ENCODE assay signal across 19 cellular contexts in the genomic region with DNA sequence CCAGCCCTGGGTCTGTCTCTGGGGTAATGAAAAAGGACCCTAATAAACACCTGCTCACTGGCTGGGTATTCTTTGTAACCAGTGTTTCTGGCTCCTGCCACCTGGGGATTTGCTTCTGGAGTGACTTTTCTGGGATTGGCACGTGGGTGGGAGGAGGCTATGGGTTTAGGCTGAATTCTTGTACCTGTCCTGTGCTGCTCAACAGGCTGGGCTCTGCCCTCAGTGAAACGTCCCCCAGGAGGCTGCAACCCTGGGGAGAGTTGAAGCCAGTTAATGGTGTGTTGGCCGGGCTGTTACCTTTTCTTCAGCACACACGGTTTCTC. TPM values are rescaled to one million over a fixed set of nuclear protein-coding genes. Genes with fewer than 3 reads are reported as not detected.
DNase-seq lines count a peak whose midpoint lies in the region; ATAC-seq and TF ChIP-seq lines count a peak whose summit lies in the region.
"Had no signal": no experiment of that assay in that cellular context is flagged by ENCODE, and none has a peak within 500 bp of the region (broad histone marks: within the 10 kb centered on the region; RNA-seq: fewer than 3 reads in every experiment).

No MANE protein-coding gene starts in this region.

- no peak overlapping the region for H2AFZ ChIP-seq in OCI-LY3 (ENCODE audit: low read depth, low read length)
- no peak overlapping the region for H2AFZ ChIP-seq in neuronal stem cell (ENCODE audit: low read length)
- H2AFZ ChIP-seq: GM23338 had no signal

- H2BK15ac ChIP-seq in neuronal stem cell (ENCODE audit: low read length) = no peak overlapping the region

- H3K4ac ChIP-seq in neuronal stem cell (ENCODE audit: low read length) = no peak overlapping the region

- H2BK120ac ChIP-seq in neuronal stem cell (ENCODE audit: low read depth, low read length) = no peak overlapping the region

- H3K36me3 Mint-ChIP-seq in CD8-positive, alpha-beta T cell = peaks cover 9% of the 10 kb centered on the region

- CTCF ChIA-PET in CD8-positive, alpha-beta T cell (lab: Charles Lee) = interaction anchor here (1.0 to 2.1 kb wide), 3 partner anchors 17 to 62 kb away, joined by 3 to 7 read pairs (median 3); no protein-coding TSS in a partner anchor

- no peak overlapping the region for H3K4me3 Mint-ChIP-seq in CD8-positive, alpha-beta T cell

- H3K18ac ChIP-seq in neuronal stem cell (ENCODE audit: low read length) = no peak overlapping the region

- H3K27ac Mint-ChIP-seq in CD8-positive, alpha-beta T cell = no peak overlapping the region
- H3K27ac Mint-ChIP-seq: GM23338, T-cell had no signal

- no peak overlapping the region for H3K27ac ChIP-seq in BLaER1 treated with 17β-estradiol and CSF1 and Interleukin-3, amounts not matched to agents 10 nM and 100 nM
- H3K27ac ChIP-seq in OCI-LY3 (ENCODE audit: low read length) (peak overlapping the region; percentile 17; the same call in 1 of the 2 replicates), neuronal stem cell (replicated peaks; ENCODE audit: low read length) (no peak overlapping the region)
- no peak overlapping the region for H3K27ac ChIP-seq in CD8-positive, alpha-beta T cell (ENCODE audit: low read depth, low read length)
- H3K27ac ChIP-seq: SK-N-MC had no signal

- H3K14ac ChIP-seq in neuronal stem cell (ENCODE audit: low read length) = no peak overlapping the region

- DNase-seq in NCI-H2107 treated with DMSO at 0.1 percent for 48 hours (lab: John Stamatoyannopoulos, UW; ENCODE audit: unreplicated experiment) = peak; percentile 94
- DNase-seq in NCI-H2107 (lab: John Stamatoyannopoulos, UW) = no peak
- DNase-seq in neuronal stem cell (ENCODE audit: low spot score) = no peak
- DNase-seq in NCI-H510A (lab: John Stamatoyannopoulos, UW) = no peak
- no peak for DNase-seq in CD8-positive, alpha-beta T cell
- DNase-seq in OCI-M2 (lab: John Stamatoyannopoulos, UW; ENCODE audit: unreplicated experiment) = no peak
- DNase-seq: 8988T, C1 segment of cervical spinal cord, DMS 273 treated with DMSO at 0.1 percent for 48 hours, EL, NCI-H1105, NCI-H1694, NCI-H446, NCI-H748 treated with DMSO at 0.1 percent for 48 hours had no signal

- H3K79me2 ChIP-seq in OCI-LY3 (ENCODE audit: low read length) = no peaks in the 10 kb centered on the region

- H3K4me3 ChIP-seq in BLaER1 treated with 17β-estradiol and CSF1 and Interleukin-3, amounts not matched to agents 10 nM and 100 nM = no peak overlapping the region
- H3K4me3 ChIP-seq in OCI-LY3 (ENCODE audit: low read length) (peak overlapping the region; percentile 26; the same call in 1 of the 2 replicates), neuronal stem cell (ENCODE audit: low read length in 2 of 2) (no peak overlapping the region)
- H3K4me3 ChIP-seq in CD8-positive, alpha-beta T cell (ENCODE audit: low read depth, low read length) = no peak overlapping the region
- H3K4me3 ChIP-seq: GM23338, SK-N-MC had no signal

- H3K23ac ChIP-seq in neuronal stem cell (ENCODE audit: low read depth, low read length, poor library complexity) = no peak overlapping the region

- no CpG with 5 or more reads among the region's 4 CpGs for WGBS in neuronal stem cell (ENCODE audit: extremely low coverage in 2 of 2, insufficient read length in 2 of 2, insufficient replicate concordance in 1 of 2), 2 donors

- peaks cover 2% of the 10 kb centered on the region for H3K79me1 ChIP-seq in neuronal stem cell (ENCODE audit: low read depth, low read length)

- H3K36me3 ChIP-seq in BLaER1 treated with 17β-estradiol and CSF1 and Interleukin-3, amounts not matched to agents 10 nM and 100 nM = peaks cover 0 to 30% (median 0%) of the 10 kb centered on the region in 11 experiments; a peak in 10 of 22 replicates
- no peaks in the 10 kb centered on the region for H3K36me3 ChIP-seq in OCI-LY3 (replicated peaks; ENCODE audit: low read depth, low read length)
- no peaks in the 10 kb centered on the region for H3K36me3 ChIP-seq in neuronal stem cell (replicated peaks in 1 of 2; ENCODE audit: control insufficient read depth in 2 of 2, insufficient read depth in 2 of 2, low read length in 2 of 2)
- no peaks in the 10 kb centered on the region for H3K36me3 ChIP-seq in CD8-positive, alpha-beta T cell (ENCODE audit: insufficient read depth, low read length)

- H3K4me2 ChIP-seq in BLaER1 treated with 17β-estradiol and CSF1 and Interleukin-3, amounts not matched to agents 10 nM and 100 nM = peak overlapping the region in 9 of 11 experiments; percentile 15 to 88 (median 72); a peak in 16 of 22 replicates
- H3K4me2 ChIP-seq in OCI-LY3 (ENCODE audit: low read length) (peak overlapping the region; percentile 48), neuronal stem cell (ENCODE audit: insufficient read depth, low read length, poor library complexity, severe bottlenecking) (no peak overlapping the region)
- H3K4me2 ChIP-seq: GM23338 had no signal

- intact Hi-C loops in CD8-positive, alpha-beta T cell (cut with DNase I, micrococcal nuclease) = loop anchor here (2.0 to 5.0 kb wide), 2 partner anchors 18 to 828 kb away; a partner anchor contains a TSS

- H2BK5ac ChIP-seq in neuronal stem cell (ENCODE audit: low read length) = no peak overlapping the region

- H3K9me3 ChIP-seq in BLaER1 treated with 17β-estradiol and CSF1 and Interleukin-3, amounts not matched to agents 10 nM and 100 nM (replicated peaks in 1 of 11) = no peaks in the 10 kb centered on the region
- no peaks in the 10 kb centered on the region for H3K9me3 ChIP-seq in OCI-LY3 (ENCODE audit: insufficient read depth, low read length)
- H3K9me3 ChIP-seq in neuronal stem cell (replicated peaks in 1 of 2; ENCODE audit: control insufficient read depth in 2 of 2, insufficient read depth in 1 of 2, low read depth in 1 of 2, low read length in 2 of 2) = peaks cover 0 to 5% of the 10 kb centered on the region in 2 donors
- no peaks in the 10 kb centered on the region for H3K9me3 ChIP-seq in CD8-positive, alpha-beta T cell (ENCODE audit: low read length)

- H3K9ac ChIP-seq in BLaER1 treated with 17β-estradiol and CSF1 and Interleukin-3, amounts not matched to agents 10 nM and 100 nM = peak overlapping the region in 1 of 11 experiments; percentile 4; a peak in 2 of 22 replicates
- H3K9ac ChIP-seq in OCI-LY3 (ENCODE audit: low read length) (no peak overlapping the region), neuronal stem cell (ENCODE audit: low read depth, low read length, poor library complexity) (no peak overlapping the region)

- H4K8ac ChIP-seq in neuronal stem cell (ENCODE audit: low read depth, low read length) = peak overlapping the region; percentile 48

- ATAC-seq in CD8-positive, alpha-beta T cell = no peak
- ATAC-seq: GM23338 had no signal

- no peak for TF ChIP-seq CTCF in OCI-LY3 (IDR thresholded peaks at IDR 0.05; ENCODE audit: low read depth, low read length)
- no peak for TF ChIP-seq CTCF in CD8-positive, alpha-beta T cell (IDR thresholded peaks at IDR 0.05)

- H4K20me1 ChIP-seq in BLaER1 treated with 17β-estradiol and CSF1 and Interleukin-3, amounts not matched to agents 10 nM and 100 nM = peaks cover 0 to 49% (median 13%) of the 10 kb centered on the region in 11 experiments; a peak in 13 of 22 replicates
- no peaks in the 10 kb centered on the region for H4K20me1 ChIP-seq in OCI-LY3 (ENCODE audit: insufficient read depth, low read length)

- H3K4me1 ChIP-seq in BLaER1 treated with 17β-estradiol and CSF1 and Interleukin-3, amounts not matched to agents 10 nM and 100 nM = peaks cover 4 to 48% (median 39%) of the 10 kb centered on the region in 10 experiments; a peak in 18 of 20 replicates
- H3K4me1 ChIP-seq in OCI-LY3 (ENCODE audit: low read length) (peaks cover 32% of the 10 kb centered on the region), neuronal stem cell (ENCODE audit: control insufficient read depth in 2 of 2, insufficient read depth in 1 of 2, low read depth in 1 of 2, low read length in 2 of 2) (peaks cover 0 to 3% of the 10 kb centered on the region in 2 donors)
- peaks cover 16% of the 10 kb centered on the region for H3K4me1 ChIP-seq in CD8-positive, alpha-beta T cell (ENCODE audit: insufficient read depth, low read length)

- peaks cover 14% of the 10 kb centered on the region for H3K27me3 Mint-ChIP-seq in CD8-positive, alpha-beta T cell (ENCODE audit: low read depth)

- no peak overlapping the region for H4K91ac ChIP-seq in neuronal stem cell (ENCODE audit: low read depth, low read length, poor library complexity)

- POLR2A ChIA-PET in CD8-positive, alpha-beta T cell (lab: Charles Lee) = no interaction called here

- H3K27me3 ChIP-seq in BLaER1 treated with 17β-estradiol and CSF1 and Interleukin-3, amounts not matched to agents 10 nM and 100 nM = peaks cover 29 to 46% (median 40%) of the 10 kb centered on the region in 11 experiments
- H3K27me3 ChIP-seq in OCI-LY3 (ENCODE audit: low read depth, low read length) (peaks cover 18% of the 10 kb centered on the region), neuronal stem cell (ENCODE audit: control insufficient read depth in 3 of 3, insufficient read depth in 3 of 3, low read depth in 1 of 3, low read length in 3 of 3) (peaks cover 0 to 65% (median 9%) of the 10 kb centered on the region in 3 experiments)
- H3K27me3 ChIP-seq in CD8-positive, alpha-beta T cell (ENCODE audit: insufficient read depth, low read length) = peaks cover 8% of the 10 kb centered on the region

- no peak overlapping the region for H2BK12ac ChIP-seq in neuronal stem cell (ENCODE audit: low read length)

- peaks cover 2% of the 10 kb centered on the region for H3K9me3 Mint-ChIP-seq in CD8-positive, alpha-beta T cell

- H2AK5ac ChIP-seq in neuronal stem cell (ENCODE audit: low read depth, low read length) = no peak overlapping the region

- peaks cover 21% of the 10 kb centered on the region for H3K4me1 Mint-ChIP-seq in CD8-positive, alpha-beta T cell (ENCODE audit: low read depth)

RNA-seq across cellular contexts. Expression of a gene that starts 6.8 kb away (rescaled TPM):
- not detected for polyA plus RNA-seq in neuronal stem cell (2013, experiment 1 of 2)
- not detected for polyA plus RNA-seq in neuronal stem cell (2013, experiment 2 of 2)
- total RNA-seq in CD8-positive, alpha-beta T cell = not detected
- total RNA-seq: GM23338, T-cell had no signal
- polyA plus RNA-seq: GM23338 had no signal

RNA-seq across cellular contexts. Expression of a gene that starts 16.3 kb away (rescaled TPM):
- polyA plus RNA-seq in neuronal stem cell (2013, experiment 1 of 2) = 0.10 TPM
- polyA plus RNA-seq in neuronal stem cell (2013, experiment 2 of 2) = 0.08 TPM
- total RNA-seq in CD8-positive, alpha-beta T cell = under 1 TPM in 1 of 2 experiments, not detected in 1; 0.42 TPM
- total RNA-seq: GM23338 had no signal

RNA-seq across cellular contexts. Expression of a gene that starts 20.6 kb away (rescaled TPM):
- polyA plus RNA-seq in neuronal stem cell (2013, experiment 1 of 2) = 2.6 TPM
- polyA plus RNA-seq in neuronal stem cell (2013, experiment 2 of 2) = 2.5 TPM
- under 1 TPM; 0.35 to 0.69 TPM for total RNA-seq in CD8-positive, alpha-beta T cell

RNA-seq across cellular contexts. Expression of a gene that starts 21.2 kb away (rescaled TPM):
- polyA plus RNA-seq in neuronal stem cell (2013, experiment 1 of 2) = 7.9 TPM
- 8.0 TPM for polyA plus RNA-seq in neuronal stem cell (2013, experiment 2 of 2)
- total RNA-seq in CD8-positive, alpha-beta T cell = 1 to 10 TPM; 6.9 to 8.1 TPM

RNA-seq across cellular contexts. Expression of a gene that starts 37.5 kb away (rescaled TPM):
- 111 TPM for polyA plus RNA-seq in neuronal stem cell (2013, experiment 1 of 2)
- polyA plus RNA-seq in neuronal stem cell (2013, experiment 2 of 2) = 113 TPM
- total RNA-seq in CD8-positive, alpha-beta T cell = 10 to 100 TPM; 18.2 to 18.4 TPM
